Comparison of ENCODE assay signal across 33 cellular contexts in the genomic region with DNA sequence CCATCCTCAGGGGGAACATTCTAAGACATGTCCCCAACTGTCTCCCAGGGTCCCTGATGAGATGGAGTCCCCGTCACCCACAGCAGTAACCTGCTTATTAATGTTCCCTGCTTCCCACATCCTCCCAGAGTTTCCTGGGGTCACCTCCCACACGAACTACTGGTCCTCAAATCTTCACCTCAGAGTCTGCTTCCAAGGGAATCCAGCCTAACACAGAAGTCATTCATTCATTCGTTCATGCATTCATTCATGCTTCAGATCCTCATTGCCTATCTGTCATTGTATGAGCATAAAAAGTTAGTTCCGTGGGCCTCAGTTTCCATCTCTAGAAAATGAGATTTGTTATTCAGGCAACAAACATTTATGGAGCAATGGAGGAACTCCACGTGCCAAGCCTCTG.
"Had no signal": no experiment of that assay in that cellular context is flagged by ENCODE, and none has a peak within 500 bp of the region (broad histone marks: within the 10 kb centered on the region; RNA-seq: fewer than 3 reads in every experiment).

No MANE protein-coding gene starts in this region.

- H3K9me3 Mint-ChIP-seq: activated CD4-positive, alpha-beta memory T cell treated with anti-CD3 and anti-CD28 coated beads for 36 hours; activated CD8-positive, alpha-beta T cell treated with anti-CD3 and anti-CD28 coated beads for 36 hours; activated naive CD4-positive, alpha-beta T cell treated with anti-CD3 and anti-CD28 coated beads, Interleukin-2, amount 50 U/mL, for 24 hours; activated naive CD8-positive, alpha-beta T cell treated with anti-CD3 and anti-CD28 coated beads, Interleukin-2, amount 50 U/mL, for 24 hours; activated T-cell treated with anti-CD3 and anti-CD28 coated beads, Interleukin-2, amount 50 U/mL, for 24 hours; T-helper 2 cell treated with Interferon-gamma antibody and Interleukin-4, amounts not matched to agents 5 μg/mL and 100 μg/mL, for 36 hours had no signal

- FAIRE-seq: TTC549 had no signal

- H3K4me1 Mint-ChIP-seq: activated CD4-positive, alpha-beta T cell treated with anti-CD3 and anti-CD28 coated beads, Interleukin-2, amount 10 ng/mL, durations not matched to agents 24 days and 14 days; activated CD8-positive, alpha-beta memory T cell treated with anti-CD3 and anti-CD28 coated beads, Interleukin-2, amount 10 ng/mL, durations not matched to agents 7 days and 5 days; activated naive CD4-positive, alpha-beta T cell treated with anti-CD3 and anti-CD28 coated beads, Interleukin-2, amount 10 ng/mL, durations not matched to agents 7 days and 5 days; activated naive CD4-positive, alpha-beta T cell treated with anti-CD3 and anti-CD28 coated beads, Interleukin-2, amount 50 U/mL, for 24 hours; activated naive CD8-positive, alpha-beta T cell treated with anti-CD3 and anti-CD28 coated beads, Interleukin-2, amount 10 ng/mL, durations not matched to agents 7 days and 5 days; activated naive CD8-positive, alpha-beta T cell treated with anti-CD3 and anti-CD28 coated beads, Interleukin-2, amount 50 U/mL, for 24 hours had no signal

- H3K27ac ChIP-seq: ascending aorta had no signal

- H3K9me3 ChIP-seq: ascending aorta had no signal

- H3K36me3 Mint-ChIP-seq: activated CD4-positive, alpha-beta memory T cell treated with anti-CD3 and anti-CD28 coated beads for 36 hours; activated CD8-positive, alpha-beta memory T cell treated with anti-CD3 and anti-CD28 coated beads, Interleukin-2, amount 10 ng/mL, durations not matched to agents 7 days and 5 days; activated naive CD4-positive, alpha-beta T cell treated with anti-CD3 and anti-CD28 coated beads, Interleukin-2, amount 10 ng/mL, durations not matched to agents 7 days and 5 days; activated naive CD4-positive, alpha-beta T cell treated with anti-CD3 and anti-CD28 coated beads, Interleukin-2, amount 50 U/mL, for 24 hours; activated naive CD8-positive, alpha-beta T cell; brain had no signal

- H3K27me3 Mint-ChIP-seq: activated naive CD4-positive, alpha-beta T cell treated with anti-CD3 and anti-CD28 coated beads, Interleukin-2, amount 50 U/mL, for 24 hours; activated naive CD8-positive, alpha-beta T cell had no signal

- H3K27ac Mint-ChIP-seq: activated B cell treated with CpG ODN at 0.5 μM for 24 hours; activated CD4-positive, alpha-beta memory T cell treated with anti-CD3 and anti-CD28 coated beads for 36 hours; activated CD4-positive, alpha-beta T cell treated with anti-CD3 and anti-CD28 coated beads, Interleukin-2, amount 10 ng/mL, durations not matched to agents 24 days and 14 days; activated CD8-positive, alpha-beta memory T cell treated with anti-CD3 and anti-CD28 coated beads, Interleukin-2, amount 10 ng/mL, durations not matched to agents 7 days and 5 days; activated CD8-positive, alpha-beta T cell treated with anti-CD3 and anti-CD28 coated beads for 36 hours; activated naive CD4-positive, alpha-beta T cell treated with anti-CD3 and anti-CD28 coated beads, Interleukin-2, amount 10 ng/mL, durations not matched to agents 7 days and 5 days; activated naive CD4-positive, alpha-beta T cell treated with anti-CD3 and anti-CD28 coated beads, Interleukin-2, amount 50 U/mL, for 24 hours; activated naive CD8-positive, alpha-beta T cell; activated naive CD8-positive, alpha-beta T cell treated with anti-CD3 and anti-CD28 coated beads, Interleukin-2, amount 10 ng/mL, durations not matched to agents 7 days and 5 days; activated naive CD8-positive, alpha-beta T cell treated with anti-CD3 and anti-CD28 coated beads, Interleukin-2, amount 50 U/mL, for 24 hours; activated T-cell treated with anti-CD3 and anti-CD28 coated beads, Interleukin-2, amount 50 U/mL, for 24 hours; activated T-helper 2 cell treated with anti-CD3 and anti-CD28 coated beads, Interferon-gamma antibody, Interleukin-2, Interleukin-4, amounts not matched to agents 10 μg/mL and 5 μg/mL and 100 μg/mL, durations not matched to agents 14 hours and 24 hours and 36 hours; T-helper 1 cell treated with Interleukin-12 subunit alpha and Interleukin-12 subunit beta and Interleukin-4 antibody, amounts not matched to agents 30 μg/mL and 1 μg/mL, for 36 hours; T-helper 2 cell treated with Interferon-gamma antibody and Interleukin-4, amounts not matched to agents 5 μg/mL and 100 μg/mL, for 36 hours had no signal

- DNase-seq: activated B cell treated with CpG ODN at 0.5 μM for 24 hours; activated CD4-positive, alpha-beta memory T cell treated with anti-CD3 and anti-CD28 coated beads for 36 hours; activated CD4-positive, alpha-beta T cell treated with anti-CD3 and anti-CD28 coated beads for 4 hours; activated CD4-positive, alpha-beta T cell treated with anti-CD3 and anti-CD28 coated beads, Interleukin-2, amount 10 ng/mL, durations not matched to agents 24 days and 14 days; activated CD4-positive, alpha-beta T cell treated with anti-CD3 and anti-CD28 coated beads, Interleukin-2, amount 50 U/mL, for 1 hour; activated CD4-positive, alpha-beta T cell treated with anti-CD3 and anti-CD28 coated beads, Interleukin-2, amount 50 U/mL, for 4 hours; activated CD4-positive, CD25-positive, alpha-beta regulatory T cell treated with anti-CD3 and anti-CD28 coated beads, Interleukin-2, amount 50 U/mL, for 72 hours; activated CD8-positive, alpha-beta memory T cell treated with anti-CD3 and anti-CD28 coated beads for 24 hours; activated CD8-positive, alpha-beta memory T cell treated with anti-CD3 and anti-CD28 coated beads, Interleukin-2, amount 10 ng/mL, durations not matched to agents 7 days and 5 days; activated CD8-positive, alpha-beta memory T cell treated with anti-CD3 and anti-CD28 coated beads, Interleukin-2, amount 50 U/mL, for 48 hours; activated CD8-positive, alpha-beta T cell treated with anti-CD3 and anti-CD28 coated beads for 36 hours; activated effector memory CD4-positive, alpha-beta T cell treated with Interleukin-2 at 50 U/mL for 16 hours; activated gamma-delta T cell; activated naive CD4-positive, alpha-beta T cell treated with anti-CD3 and anti-CD28 coated beads, Interleukin-2, amount 10 ng/mL, durations not matched to agents 7 days and 5 days; activated naive CD4-positive, alpha-beta T cell treated with Interleukin-2 at 50 U/mL for 16 hours; activated naive CD8-positive, alpha-beta T cell treated with anti-CD3 and anti-CD28 coated beads, Interleukin-2, amount 10 ng/mL, durations not matched to agents 7 days and 5 days; activated naive CD8-positive, alpha-beta T cell treated with anti-CD3 and anti-CD28 coated beads, Interleukin-2, amount 50 U/mL, for 24 hours; activated T-cell treated with anti-CD3 and anti-CD28 coated beads, Interleukin-2, amount 50 U/mL, for 24 hours; activated T-cell treated with anti-CD3 and anti-CD28 coated beads, Interleukin-2, amount 50 U/mL, for 48 hours; anterior cingulate cortex; central memory CD4-positive, alpha-beta T cell; cerebellar nuclear complex; T-helper 1 cell; T-helper 2 cell; T-helper 9 cell had no signal

- H3K4me3 ChIP-seq: ascending aorta had no signal

- ATAC-seq: activated CD8-positive, alpha-beta memory T cell treated with anti-CD3 and anti-CD28 coated beads, Interleukin-2, amount 10 ng/mL, durations not matched to agents 7 days and 5 days; activated CD8-positive, alpha-beta T cell treated with anti-CD3 and anti-CD28 coated beads for 36 hours; activated naive CD8-positive, alpha-beta T cell treated with anti-CD3 and anti-CD28 coated beads, Interleukin-2, amount 50 U/mL, for 24 hours had no signal

- H3K36me3 ChIP-seq: ascending aorta had no signal

- H3K27me3 ChIP-seq: ascending aorta had no signal

- H3K4me3 Mint-ChIP-seq: activated B cell treated with CpG ODN at 0.5 μM for 24 hours; activated CD4-positive, alpha-beta memory T cell treated with anti-CD3 and anti-CD28 coated beads for 36 hours; activated CD4-positive, alpha-beta T cell treated with anti-CD3 and anti-CD28 coated beads, Interleukin-2, amount 10 ng/mL, durations not matched to agents 24 days and 14 days; activated CD8-positive, alpha-beta memory T cell treated with anti-CD3 and anti-CD28 coated beads, Interleukin-2, amount 10 ng/mL, durations not matched to agents 7 days and 5 days; activated CD8-positive, alpha-beta T cell treated with anti-CD3 and anti-CD28 coated beads for 36 hours; activated naive CD4-positive, alpha-beta T cell treated with anti-CD3 and anti-CD28 coated beads, Interleukin-2, amount 10 ng/mL, durations not matched to agents 7 days and 5 days; activated naive CD4-positive, alpha-beta T cell treated with anti-CD3 and anti-CD28 coated beads, Interleukin-2, amount 50 U/mL, for 24 hours; activated naive CD8-positive, alpha-beta T cell; activated naive CD8-positive, alpha-beta T cell treated with anti-CD3 and anti-CD28 coated beads, Interleukin-2, amount 10 ng/mL, durations not matched to agents 7 days and 5 days; activated naive CD8-positive, alpha-beta T cell treated with anti-CD3 and anti-CD28 coated beads, Interleukin-2, amount 50 U/mL, for 24 hours; activated T-cell treated with anti-CD3 and anti-CD28 coated beads, Interleukin-2, amount 50 U/mL, for 24 hours; brain; T-helper 1 cell treated with Interleukin-12 subunit alpha and Interleukin-12 subunit beta and Interleukin-4 antibody, amounts not matched to agents 30 μg/mL and 1 μg/mL, for 36 hours; T-helper 2 cell treated with Interferon-gamma antibody and Interleukin-4, amounts not matched to agents 5 μg/mL and 100 μg/mL, for 36 hours had no signal
